ENCODE assay signal across 21 cellular contexts in the genomic region with DNA sequence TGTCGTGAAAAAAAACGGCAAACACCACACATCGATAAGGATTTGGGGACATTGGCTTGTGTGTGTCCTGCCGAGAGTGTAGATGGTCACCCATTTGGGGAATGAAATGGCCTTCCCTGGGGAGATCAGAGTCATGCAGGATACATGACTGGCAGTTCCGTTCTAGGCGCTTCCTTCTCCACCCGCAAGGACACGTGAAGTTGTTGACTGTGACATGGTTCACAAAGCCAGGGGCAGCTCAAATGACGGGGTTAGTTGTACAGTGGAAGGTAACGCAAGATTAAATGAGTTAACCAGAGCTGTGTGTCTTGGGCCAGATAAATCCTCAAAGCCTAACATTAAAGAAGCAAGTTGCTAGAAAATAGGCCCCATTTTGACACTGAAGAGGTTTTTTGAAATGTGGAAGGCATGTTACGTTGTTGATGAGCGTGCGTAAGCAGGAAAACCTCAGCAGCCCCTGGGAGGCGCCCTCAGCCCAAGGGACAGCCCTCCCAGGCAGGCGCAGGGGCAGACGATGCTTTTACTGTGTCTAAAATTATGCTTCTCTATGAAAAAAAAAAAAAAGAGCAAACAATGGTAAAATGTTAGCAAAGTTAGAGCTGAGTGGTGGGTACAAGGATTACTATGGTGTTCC. TPM values are rescaled to one million over a fixed set of nuclear protein-coding genes. Genes with fewer than 3 reads are reported as not detected.
DNase-seq lines count a peak whose midpoint lies in the region; ATAC-seq and TF ChIP-seq lines count a peak whose summit lies in the region.
"Had no signal": no experiment of that assay in that cellular context is flagged by ENCODE, and none has a peak within 500 bp of the region (broad histone marks: within the 10 kb centered on the region; RNA-seq: fewer than 3 reads in every experiment).

No MANE protein-coding gene starts in this region.

- CTCF ChIA-PET in A673 (lab: Charles Lee) (no interaction called here), activated B cell treated with CpG ODN at 0.5 μM for 24 hours (lab: Charles Lee) (interaction anchor here (0.8 to 1.7 kb wide), 4 partner anchors 14 to 91 kb away, joined by 3 read pairs; no protein-coding TSS in a partner anchor)

- H3K36me3 Mint-ChIP-seq in CD14-positive monocyte (peaks cover 17 to 26% of the 10 kb centered on the region in 2 donors), activated B cell treated with CpG ODN at 0.5 μM for 24 hours (ENCODE audit: low read depth) (peaks cover 9% of the 10 kb centered on the region), neural progenitor cell (peaks cover 10% of the 10 kb centered on the region)

- H3K4me3 Mint-ChIP-seq in CD14-positive monocyte (no peak overlapping the region), activated B cell treated with CpG ODN at 0.5 μM for 24 hours (peak overlapping the region; percentile 29), neural progenitor cell (no peak overlapping the region)
- H3K4me3 Mint-ChIP-seq: CD4-positive, alpha-beta memory T cell had no signal

- H3K4me1 Mint-ChIP-seq in CD14-positive monocyte (no peaks in the 10 kb centered on the region), activated B cell treated with CpG ODN at 0.5 μM for 24 hours (peaks cover 25% of the 10 kb centered on the region), neural progenitor cell (peaks cover 12% of the 10 kb centered on the region)
- H3K4me1 Mint-ChIP-seq: CD4-positive, alpha-beta memory T cell had no signal

- POLR2A ChIA-PET in A673 (lab: Charles Lee; ENCODE audit: low non-redundant PET) = no interaction called here
- POLR2A ChIA-PET in activated B cell treated with CpG ODN at 0.5 μM for 24 hours (lab: Charles Lee) = interaction anchor here (0.6 to 2.5 kb wide), 3 partner anchors 44 to 78 kb away, joined by 3 to 7 read pairs (median 3); no protein-coding TSS in a partner anchor

- ATAC-seq in activated B cell treated with CpG ODN at 0.5 μM for 24 hours (ENCODE audit: low read depth) = peak; percentile 88
- no peak for ATAC-seq in GM19035 (IDR thresholded peaks at IDR 0.05; ENCODE audit: unreplicated experiment)
- ATAC-seq in HG03457 (IDR thresholded peaks at IDR 0.05; ENCODE audit: unreplicated experiment) = no peak
- ATAC-seq in HG03460 (IDR thresholded peaks at IDR 0.05; ENCODE audit: unreplicated experiment) = no peak
- ATAC-seq: stimulated activated naive CD8-positive, alpha-beta T cell treated with anti-CD3 and anti-CD28 coated beads, Interleukin-15, Interleukin-2, amounts not matched to agents 100 U/mL and 50 U/mL, for 24 hours had no signal

- no peaks in the 10 kb centered on the region for H4K20me1 ChIP-seq in neural progenitor cell (ENCODE audit: low read depth)

- H3K9me3 ChIP-seq in A673 (ENCODE audit: low read depth, low read length, poor library complexity, severe bottlenecking) = no peaks in the 10 kb centered on the region
- H3K9me3 ChIP-seq in neural progenitor cell (ENCODE audit: low read depth) = no peaks in the 10 kb centered on the region

- H3K27ac ChIP-seq in A673 (ENCODE audit: low read depth, low read length, poor library complexity, severe bottlenecking) (no peak overlapping the region), neural progenitor cell (no peak overlapping the region)
- H3K27ac ChIP-seq: epithelial cell of prostate, SK-N-MC had no signal

- H3K4me3 ChIP-seq in A673 (ENCODE audit: low read depth, low read length, poor library complexity, severe bottlenecking) (no peak overlapping the region), neural progenitor cell (no peak overlapping the region)
- H3K4me3 ChIP-seq: SK-N-MC had no signal

- H3K27ac Mint-ChIP-seq in CD14-positive monocyte (no peak overlapping the region), activated B cell treated with CpG ODN at 0.5 μM for 24 hours (peak overlapping the region; percentile 79), neural progenitor cell (no peak overlapping the region)

- intact Hi-C loops in A673 (cut with micrococcal nuclease; ENCODE audit: unreplicated experiment) = no loop called here
- intact Hi-C loops in CD14-positive monocyte (cut with micrococcal nuclease) = no loop called here
- intact Hi-C loops in activated B cell treated with CpG ODN at 0.5 μM for 24 hours (cut with micrococcal nuclease) = loop anchor here (1.0 to 5.0 kb wide), 2 partner anchors 43 to 89 kb away; no protein-coding TSS in a partner anchor

- H3K9ac ChIP-seq in neural progenitor cell = no peak overlapping the region

- DNase-seq in A673 (ENCODE audit: low spot score) (no peak), CD14-positive monocyte (ENCODE audit: low spot score) (peak; percentile 28), activated B cell treated with CpG ODN at 0.5 μM for 24 hours (no peak), neural progenitor cell (ENCODE audit: low spot score) (peak; percentile 67), KBM-7 (no peak)
- DNase-seq: activated gamma-delta T cell; CD4-positive, alpha-beta memory T cell; Kasumi-1; mesendoderm; MV-4-11; NCI-H2171; occipital lobe; stimulated activated CD4-positive, alpha-beta T cell treated with anti-CD3 and anti-CD28 coated beads, Interleukin-12 subunit alpha, Interleukin-12 subunit beta, amount 100 ng/mL, for 4 hours; stimulated activated CD4-positive, alpha-beta T cell treated with anti-CD3 and anti-CD28 coated beads, Interleukin-4, amount 100 ng/mL, for 24 hours; stimulated activated naive CD8-positive, alpha-beta T cell treated with anti-CD3 and anti-CD28 coated beads, Interleukin-15, Interleukin-2, amounts not matched to agents 100 U/mL and 50 U/mL, for 24 hours; T-helper 2 cell had no signal

- H3K27me3 ChIP-seq in A673 (replicated peaks; ENCODE audit: insufficient read depth, low read depth, low read length, poor library complexity) = no peaks in the 10 kb centered on the region
- H3K27me3 ChIP-seq in neural progenitor cell = no peaks in the 10 kb centered on the region

- no peaks in the 10 kb centered on the region for H3K9me3 Mint-ChIP-seq in CD14-positive monocyte
- no peaks in the 10 kb centered on the region for H3K9me3 Mint-ChIP-seq in activated B cell treated with CpG ODN at 0.5 μM for 24 hours
- peaks cover 4% of the 10 kb centered on the region for H3K9me3 Mint-ChIP-seq in neural progenitor cell
- H3K9me3 Mint-ChIP-seq: CD4-positive, alpha-beta memory T cell had no signal

- H3K36me3 ChIP-seq in A673 (ENCODE audit: insufficient read depth, low read length, poor library complexity, severe bottlenecking) = no peaks in the 10 kb centered on the region
- peaks cover 5% of the 10 kb centered on the region for H3K36me3 ChIP-seq in neural progenitor cell

- peak overlapping the region; percentile 55 for H3K4me2 ChIP-seq in neural progenitor cell

- H3K79me2 ChIP-seq in neural progenitor cell (ENCODE audit: low read depth) = no peaks in the 10 kb centered on the region

- BruUV-seq in A673 (replicated peaks; lab: Mats Ljungman, UMichigan) = no TSS peak

- in situ Hi-C loops in KBM-7 (cut with MboI; ENCODE audit: low pct_unique_long_range_greater_than_20kb, low sequenced_read_pairs) = no loop called here

- peaks cover 18% of the 10 kb centered on the region for H3F3A ChIP-seq in neural progenitor cell (ENCODE audit: low read depth)

- no peaks in the 10 kb centered on the region for H3K4me1 ChIP-seq in A673 (ENCODE audit: insufficient read depth, low read length, poor library complexity, severe bottlenecking)
- peaks cover 20% of the 10 kb centered on the region for H3K4me1 ChIP-seq in neural progenitor cell

- peak overlapping the region; percentile 68 for H2AFZ ChIP-seq in neural progenitor cell (replicated peaks)

- no peaks in the 10 kb centered on the region for H3K27me3 Mint-ChIP-seq in CD14-positive monocyte (ENCODE audit: low read depth in 3 of 3)
- no peaks in the 10 kb centered on the region for H3K27me3 Mint-ChIP-seq in activated B cell treated with CpG ODN at 0.5 μM for 24 hours
- peaks cover 6% of the 10 kb centered on the region for H3K27me3 Mint-ChIP-seq in neural progenitor cell (ENCODE audit: insufficient read depth, low read depth)
- H3K27me3 Mint-ChIP-seq: CD4-positive, alpha-beta memory T cell had no signal

- TF ChIP-seq CTCF in A673 (conservative IDR thresholded peaks at IDR 0.05; ENCODE audit: low read depth, low read length) (0 out of 2 replicates have a peak, but pooled peaks have one; percentile 17), CD14-positive monocyte (IDR thresholded peaks at IDR 0.05) (no peak), activated B cell treated with CpG ODN at 0.5 μM for 24 hours (IDR thresholded peaks at IDR 0.05) (no peak), neural progenitor cell (IDR thresholded peaks at IDR 0.05) (peak; percentile 53)

RNA-seq across cellular contexts. Expression of a gene that starts 35.9 kb away (rescaled TPM):
- total RNA-seq in A673 (2021) = 18.7 and 21.3 TPM in 2 replicates
- 10 to 100 TPM; 44.1 to 44.8 TPM for polyA plus RNA-seq in CD14-positive monocyte
- total RNA-seq in activated B cell treated with CpG ODN at 0.5 μM for 24 hours = 35.1 and 36.6 TPM in 2 replicates
- total RNA-seq in neural progenitor cell (ENCODE audit: low replicate concordance) = 11.5 and 20.9 TPM in 2 replicates

Comparison
In these comparisons a context has a peak if more than half of its experiments do, and no peak if none do; other contexts are left out.
1. DNase-seq: peak in CD14-positive monocyte (single experiment) and neural progenitor cell (single experiment); none in A673 (single experiment), activated B cell treated with CpG ODN at 0.5 μM for 24 hours (single experiment) and KBM-7 (single experiment).
2. CTCF ChIP-seq: peak in A673 (single experiment) and neural progenitor cell (single experiment); none in CD14-positive monocyte (single experiment) and activated B cell treated with CpG ODN at 0.5 μM for 24 hours (single experiment).